In genomic region chr5:132675936-132676689, GRCh38 we compare ENCODE assay signal across 19 cellular contexts. TPM values are rescaled to one million over a fixed set of nuclear protein-coding genes. Genes with fewer than 3 reads are reported as not detected.
DNase-seq lines count a peak whose midpoint lies in the region; ATAC-seq and TF ChIP-seq lines count a peak whose summit lies in the region.
"Had no signal": no experiment of that assay in that cellular context is flagged by ENCODE, and none has a peak within 500 bp of the region (broad histone marks: within the 10 kb centered on the region; RNA-seq: fewer than 3 reads in every experiment).

No MANE protein-coding gene starts in this region.

- no peaks in the 10 kb centered on the region for H3K36me3 ChIP-seq in right atrium auricular region
- H3K36me3 ChIP-seq in hepatocyte (replicated peaks; ENCODE audit: insufficient read depth, low read depth), result no peaks in the 10 kb centered on the region
- no peaks in the 10 kb centered on the region for H3K36me3 ChIP-seq in upper lobe of right lung
- no peaks in the 10 kb centered on the region for H3K36me3 ChIP-seq in gastrocnemius medialis
- H3K36me3 ChIP-seq: pancreas, sigmoid colon had no signal

- CTCF ChIA-PET in activated CD8-positive, alpha-beta T cell treated with anti-CD3 and anti-CD28 coated beads, Interleukin-2, amount 10 ng/mL, durations not matched to agents 7 days and 5 days (lab: Charles Lee), result interaction anchor here (1.1 to 2.8 kb wide), 4 partner anchors 14 to 144 kb away, joined by 4 to 10 read pairs (median 4); no protein-coding TSS in a partner anchor

- peaks cover 0 to 3% of the 10 kb centered on the region in 2 donors for H3K4me1 ChIP-seq in right atrium auricular region
- no peaks in the 10 kb centered on the region for H3K4me1 ChIP-seq in right cardiac atrium (ENCODE audit: control insufficient read depth, insufficient read depth, low read length)
- peaks cover 6% of the 10 kb centered on the region for H3K4me1 ChIP-seq in hepatocyte (ENCODE audit: insufficient read depth)
- peaks cover 18% of the 10 kb centered on the region for H3K4me1 ChIP-seq in upper lobe of right lung
- no peaks in the 10 kb centered on the region for H3K4me1 ChIP-seq in gastrocnemius medialis
- H3K4me1 ChIP-seq: pancreas had no signal

- H3K9me2 ChIP-seq in hepatocyte (replicated peaks; ENCODE audit: insufficient read depth), result no peaks in the 10 kb centered on the region

- peaks cover 41% of the 10 kb centered on the region for H3K4me1 Mint-ChIP-seq in activated CD8-positive, alpha-beta T cell treated with anti-CD3 and anti-CD28 coated beads, Interleukin-2, amount 10 ng/mL, durations not matched to agents 7 days and 5 days (ENCODE audit: low read depth)

- 91% methylated on average over 11 of the region's 11 CpGs for WGBS in right cardiac atrium
- WGBS in hepatocyte (ENCODE audit: low lambda C conversion rate, missing lambda C conversion rate), result 96% methylated on average over 11 of the region's 11 CpGs

- H3K9me3 Mint-ChIP-seq in activated CD8-positive, alpha-beta T cell treated with anti-CD3 and anti-CD28 coated beads, Interleukin-2, amount 10 ng/mL, durations not matched to agents 7 days and 5 days (ENCODE audit: insufficient read depth), result no peaks in the 10 kb centered on the region
- H3K9me3 Mint-ChIP-seq: naive thymus-derived CD8-positive, alpha-beta T cell had no signal

- peak overlapping the region; percentile 79 for H3K27ac Mint-ChIP-seq in activated CD8-positive, alpha-beta T cell treated with anti-CD3 and anti-CD28 coated beads, Interleukin-2, amount 10 ng/mL, durations not matched to agents 7 days and 5 days

- in situ Hi-C loops in gastrocnemius medialis (cut with MboI; ENCODE audit: low sequenced_read_pairs in 4 of 4), result no loop called here

- DNase-seq in right atrium auricular region (ENCODE audit: low spot score) (peak; percentile 9), right cardiac atrium (no peak), hepatocyte (ENCODE audit: low spot score) (no peak), upper lobe of right lung (no peak), pons (ENCODE audit: low spot score) (no peak), gastrocnemius medialis (no peak)
- DNase-seq in activated CD8-positive, alpha-beta T cell treated with anti-CD3 and anti-CD28 coated beads, Interleukin-2, amount 10 ng/mL, durations not matched to agents 7 days and 5 days, result no peak
- no peak for DNase-seq in activated CD4-positive, CD25-positive, alpha-beta regulatory T cell treated with anti-CD3 and anti-CD28 coated beads, Interleukin-2, amount 50 U/mL, for 72 hours
- DNase-seq: C1 segment of cervical spinal cord; EL; naive thymus-derived CD8-positive, alpha-beta T cell; NCI-H1105 treated with DMSO at 0.1 percent for 48 hours; NCI-H2081 treated with DMSO at 0.1 percent for 48 hours; pancreas; sigmoid colon had no signal

- ATAC-seq in right cardiac atrium, result no peak
- ATAC-seq in activated CD8-positive, alpha-beta T cell treated with anti-CD3 and anti-CD28 coated beads, Interleukin-2, amount 10 ng/mL, durations not matched to agents 7 days and 5 days, result peak; percentile 27
- no peak for ATAC-seq in upper lobe of right lung
- no peak for ATAC-seq in gastrocnemius medialis
- ATAC-seq: naive thymus-derived CD8-positive, alpha-beta T cell had no signal

- POLR2A ChIA-PET in activated CD8-positive, alpha-beta T cell treated with anti-CD3 and anti-CD28 coated beads, Interleukin-2, amount 10 ng/mL, durations not matched to agents 7 days and 5 days (lab: Charles Lee), result no interaction called here

- H3K27me3 ChIP-seq in right atrium auricular region (no peaks in the 10 kb centered on the region), right cardiac atrium (ENCODE audit: control insufficient read depth, insufficient read depth) (no peaks in the 10 kb centered on the region), hepatocyte (no peaks in the 10 kb centered on the region), upper lobe of right lung (no peaks in the 10 kb centered on the region), gastrocnemius medialis (no peaks in the 10 kb centered on the region)
- H3K27me3 ChIP-seq: pancreas, sigmoid colon had no signal

- TF ChIP-seq CTCF in right atrium auricular region (IDR thresholded peaks at IDR 0.05), result no peak
- no peak for TF ChIP-seq CTCF in hepatocyte (IDR thresholded peaks at IDR 0.05; ENCODE audit: poor library complexity)
- no peak for TF ChIP-seq CTCF in upper lobe of right lung (IDR thresholded peaks at IDR 0.05)
- TF ChIP-seq CTCF in gastrocnemius medialis (IDR thresholded peaks at IDR 0.05 in 4 of 5, conservative IDR thresholded peaks at IDR 0.05 in 1 of 5), result no peak

- H3K4me3 ChIP-seq in right atrium auricular region (no peak overlapping the region), right cardiac atrium (ENCODE audit: low read length) (no peak overlapping the region), hepatocyte (no peak overlapping the region), upper lobe of right lung (no peak overlapping the region), gastrocnemius medialis (no peak overlapping the region)
- H3K4me3 ChIP-seq: pancreas, sigmoid colon, SK-N-MC had no signal

- H3K27ac ChIP-seq in right atrium auricular region (no peak overlapping the region), right cardiac atrium (ENCODE audit: low read length) (no peak overlapping the region), hepatocyte (peak overlapping the region; percentile 74), upper lobe of right lung (peak overlapping the region; percentile 45), gastrocnemius medialis (no peak overlapping the region)
- H3K27ac ChIP-seq: SK-N-MC had no signal

- no peaks in the 10 kb centered on the region for H4K20me1 ChIP-seq in hepatocyte (ENCODE audit: insufficient read depth, poor library complexity, severe bottlenecking)

- H3K79me2 ChIP-seq in hepatocyte, result no peaks in the 10 kb centered on the region

- TF ChIP-seq POLR2A in gastrocnemius medialis (IDR thresholded peaks at IDR 0.05), result no peak

- H3K4me2 ChIP-seq in hepatocyte, result no peak overlapping the region

- intact Hi-C loops in right cardiac atrium (cut with DNase I), result no loop called here
- intact Hi-C loops in upper lobe of right lung (cut with DNase I), result no loop called here
- intact Hi-C loops in gastrocnemius medialis (cut with DNase I; ENCODE audit: low total_unique reads), result no loop called here

- H3K4me3 Mint-ChIP-seq in activated CD8-positive, alpha-beta T cell treated with anti-CD3 and anti-CD28 coated beads, Interleukin-2, amount 10 ng/mL, durations not matched to agents 7 days and 5 days, result no peak overlapping the region

- no peaks in the 10 kb centered on the region for H3K9me3 ChIP-seq in right atrium auricular region
- H3K9me3 ChIP-seq in right cardiac atrium (ENCODE audit: control insufficient read depth, low read length), result no peaks in the 10 kb centered on the region
- H3K9me3 ChIP-seq in hepatocyte (ENCODE audit: low read depth), result no peaks in the 10 kb centered on the region
- H3K9me3 ChIP-seq in upper lobe of right lung, result no peaks in the 10 kb centered on the region
- no peaks in the 10 kb centered on the region for H3K9me3 ChIP-seq in gastrocnemius medialis
- H3K9me3 ChIP-seq: pancreas, sigmoid colon had no signal

- no peaks in the 10 kb centered on the region for H3K27me3 Mint-ChIP-seq in activated CD8-positive, alpha-beta T cell treated with anti-CD3 and anti-CD28 coated beads, Interleukin-2, amount 10 ng/mL, durations not matched to agents 7 days and 5 days (ENCODE audit: low read depth)

- no peaks in the 10 kb centered on the region for H3K36me3 Mint-ChIP-seq in activated CD8-positive, alpha-beta T cell treated with anti-CD3 and anti-CD28 coated beads, Interleukin-2, amount 10 ng/mL, durations not matched to agents 7 days and 5 days (ENCODE audit: low read depth)
- H3K36me3 Mint-ChIP-seq: naive thymus-derived CD8-positive, alpha-beta T cell had no signal

- H2AFZ ChIP-seq in hepatocyte, result no peak overlapping the region

RNA-seq across cellular contexts. Expression of gene IL4, which starts 2.3 kb away (rescaled TPM):
- total RNA-seq in right atrium auricular region (not detected), right cardiac atrium (not detected), hepatocyte (not detected in 2 replicates), upper lobe of right lung (not detected), gastrocnemius medialis (not detected)
- polyA plus RNA-seq in right cardiac atrium (not detected), hepatocyte (not detected in 2 replicates)
- total RNA-seq in activated CD8-positive, alpha-beta T cell treated with anti-CD3 and anti-CD28 coated beads, Interleukin-2, amount 10 ng/mL, durations not matched to agents 7 days and 5 days, result not detected
- total RNA-seq: H4; HepG2; naive thymus-derived CD8-positive, alpha-beta T cell; NCI-H460; pancreas; sigmoid colon had no signal
- polyA plus RNA-seq: HepG2; naive thymus-derived CD8-positive, alpha-beta T cell; pancreas; sigmoid colon had no signal

RNA-seq across cellular contexts. Expression of gene IL13, which starts 18.1 kb away (rescaled TPM):
- not detected for total RNA-seq in right atrium auricular region
- not detected for total RNA-seq in right cardiac atrium
- polyA plus RNA-seq in right cardiac atrium, result not detected
- total RNA-seq in activated CD8-positive, alpha-beta T cell treated with anti-CD3 and anti-CD28 coated beads, Interleukin-2, amount 10 ng/mL, durations not matched to agents 7 days and 5 days, result 1 to 10 TPM; 1.4 to 1.6 TPM
- not detected in 2 replicates for total RNA-seq in hepatocyte
- polyA plus RNA-seq in hepatocyte, result not detected in 2 replicates
- total RNA-seq in upper lobe of right lung, result not detected
- total RNA-seq in gastrocnemius medialis, result not detected
- total RNA-seq: H4, HepG2, NCI-H460, pancreas, sigmoid colon had no signal
- polyA plus RNA-seq: naive thymus-derived CD8-positive, alpha-beta T cell had no signal

Comparison
In these comparisons a context has a peak if more than half of its experiments do, and no peak if none do; other contexts are left out.
1. H3K27ac ChIP-seq: peak in hepatocyte (single experiment) and upper lobe of right lung (single experiment); none in right atrium auricular region (0 of 2), right cardiac atrium (single experiment) and gastrocnemius medialis (0 of 4).